In the genomic region with DNA sequence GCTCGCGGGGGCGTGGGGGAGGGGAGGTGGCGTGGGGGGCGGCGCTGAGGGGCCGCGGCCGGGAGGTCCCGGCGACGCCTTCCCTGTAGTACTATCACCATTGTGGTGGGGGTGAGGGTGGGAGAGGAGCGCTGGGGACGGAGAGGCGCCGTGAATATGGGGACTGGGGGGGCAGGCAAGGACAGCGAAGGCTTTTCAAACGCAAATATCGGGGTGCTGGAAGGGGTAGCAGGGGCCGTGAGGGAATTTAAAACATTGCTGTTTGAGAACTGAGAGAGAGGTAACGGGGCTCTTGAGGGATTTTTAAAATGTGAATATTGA, we compare ENCODE assay signal across 8 cellular contexts. TPM values are rescaled to one million over a fixed set of nuclear protein-coding genes. Genes with fewer than 3 reads are reported as not detected.
DNase-seq lines count a peak whose midpoint lies in the region; ATAC-seq and TF ChIP-seq lines count a peak whose summit lies in the region.

No MANE protein-coding gene starts in this region.

- H3K79me2 ChIP-seq in mammary epithelial cell (ENCODE audit: insufficient read depth, low read length): peaks cover 53% of the 10 kb centered on the region

- H3K4me3 Mint-ChIP-seq in CD8-positive, alpha-beta memory T cell: no peak overlapping the region

- H3K36me3 Mint-ChIP-seq in CD8-positive, alpha-beta memory T cell: peaks cover 0 to 3% (median 0%) of the 10 kb centered on the region in 3 donors

- POLR2A ChIA-PET in CD8-positive, alpha-beta memory T cell (lab: Charles Lee): interaction anchor here (0.8 to 1.5 kb wide), 2 partner anchors 19 to 21 kb away, joined by 9 to 13 read pairs; a partner anchor contains a TSS

- H3K4me3 ChIP-seq in CD8-positive, alpha-beta memory T cell (ENCODE audit: low read length): peak overlapping the region; percentile 83
- H3K4me3 ChIP-seq in mammary epithelial cell (replicated peaks in 1 of 3; ENCODE audit: insufficient read depth in 1 of 3, low read depth in 2 of 3, low read length in 3 of 3): peak overlapping the region; percentile 91 to 97 (median 95)
- H3K4me3 ChIP-seq in mononuclear cell (ENCODE audit: low read length): peak overlapping the region; percentile 88

- in situ Hi-C loops in mammary epithelial cell (cut with MboI; ENCODE audit: low sequenced_read_pairs in 2 of 2): no loop called here

- H3K4me1 Mint-ChIP-seq in CD8-positive, alpha-beta memory T cell: peaks cover 24 to 26% (median 24%) of the 10 kb centered on the region in 3 donors

- H3K36me3 ChIP-seq in CD8-positive, alpha-beta memory T cell (ENCODE audit: insufficient read depth, low read length): no peaks in the 10 kb centered on the region
- H3K36me3 ChIP-seq in mammary epithelial cell (ENCODE audit: insufficient read depth, low read length): no peaks in the 10 kb centered on the region

- CTCF ChIA-PET in CD8-positive, alpha-beta memory T cell (lab: Charles Lee): no interaction called here
- CTCF ChIA-PET in mammary epithelial cell (lab: Charles Lee; ENCODE audit: low non-redundant PET): no interaction called here

- no peaks in the 10 kb centered on the region for H3K27me3 ChIP-seq in CD8-positive, alpha-beta memory T cell (ENCODE audit: insufficient read depth, low read length, poor library complexity, severe bottlenecking)
- H3K27me3 ChIP-seq in mammary epithelial cell (ENCODE audit: insufficient read depth, low read length) (no peaks in the 10 kb centered on the region), mononuclear cell (ENCODE audit: insufficient read depth, low read length) (no peaks in the 10 kb centered on the region)

- H3K4me1 ChIP-seq in CD8-positive, alpha-beta memory T cell (ENCODE audit: insufficient read depth, low read length): peaks cover 27% of the 10 kb centered on the region
- H3K4me1 ChIP-seq in mammary epithelial cell (ENCODE audit: insufficient read depth, low read length): peaks cover 7% of the 10 kb centered on the region
- peaks cover 30% of the 10 kb centered on the region for H3K4me1 ChIP-seq in mononuclear cell (ENCODE audit: insufficient read depth, low read length)

- no peaks in the 10 kb centered on the region for H3K27me3 Mint-ChIP-seq in CD8-positive, alpha-beta memory T cell

- H2AFZ ChIP-seq in mammary epithelial cell (ENCODE audit: low read depth, low read length): peak overlapping the region; percentile 93

- dilution Hi-C loops in mammary epithelial cell (cut with HindIII; ENCODE audit: low sequenced_read_pairs): no loop called here

- no peak for TF ChIP-seq CTCF in mammary epithelial cell (conservative IDR thresholded peaks at IDR 0.05 in 1 of 2, IDR thresholded peaks at IDR 0.05 in 1 of 2; ENCODE audit: extremely low read depth in 1 of 2, insufficient read depth in 1 of 2, low read depth in 1 of 2, low read length in 2 of 2)

- 0% methylated on average over 4 of the region's 21 CpGs for WGBS in mammary epithelial cell (ENCODE audit: low coverage, missing lambda C conversion rate)

- intact Hi-C loops in mammary epithelial cell (cut with micrococcal nuclease): loop anchor here (1.0 kb wide), 2 partner anchors 13 to 22 kb away; a partner anchor contains a TSS
- intact Hi-C loops in posterior cingulate gyrus (cut with DNase I): loop anchor here (1.0 to 10.0 kb wide), 2 partner anchors 22 to 241 kb away; a partner anchor contains a TSS

- peak; percentile 15 for ATAC-seq in HG03025 (IDR thresholded peaks at IDR 0.05; ENCODE audit: low FRiP score, unreplicated experiment)

- no TSS peak for BruUV-seq in mammary epithelial cell (replicated peaks; lab: Mats Ljungman, UMichigan)

- H3K9me3 Mint-ChIP-seq in CD8-positive, alpha-beta memory T cell: no peaks in the 10 kb centered on the region

- no peaks in the 10 kb centered on the region for H3K9me3 ChIP-seq in CD8-positive, alpha-beta memory T cell (ENCODE audit: low read length)
- no peaks in the 10 kb centered on the region for H3K9me3 ChIP-seq in mammary epithelial cell (replicated peaks; ENCODE audit: insufficient read depth, low read length)
- no peaks in the 10 kb centered on the region for H3K9me3 ChIP-seq in mononuclear cell (ENCODE audit: low read depth, low read length)

- peak overlapping the region; percentile 90 for H3K9ac ChIP-seq in mammary epithelial cell (ENCODE audit: insufficient read depth, low read length)

- no peak for DNase-seq in CD8-positive, alpha-beta memory T cell
- DNase-seq in mammary epithelial cell (no peak), posterior cingulate gyrus (no peak), NCI-H1694 (lab: John Stamatoyannopoulos, UW) (no peak), pons (ENCODE audit: low spot score) (no peak), NCI-H2081 (lab: John Stamatoyannopoulos, UW) (no peak)

- H4K20me1 ChIP-seq in mammary epithelial cell (ENCODE audit: insufficient read depth, low read length): no peaks in the 10 kb centered on the region

- no peak overlapping the region for H3K27ac Mint-ChIP-seq in CD8-positive, alpha-beta memory T cell

- peak overlapping the region; percentile 74 for H3K27ac ChIP-seq in CD8-positive, alpha-beta memory T cell (ENCODE audit: low read depth, low read length)
- H3K27ac ChIP-seq in mammary epithelial cell (ENCODE audit: insufficient read depth, low read depth, low read length): peak overlapping the region; percentile 52

- peak overlapping the region; percentile 84 for H3K4me2 ChIP-seq in mammary epithelial cell (ENCODE audit: insufficient read depth, low read depth, low read length)

RNA-seq across cellular contexts. Expression of a gene that starts 0.4 kb away (rescaled TPM):
- 10 to 100 TPM; 30.8 to 31.9 TPM for total RNA-seq in CD8-positive, alpha-beta memory T cell
- 5.1 TPM for polyA plus RNA-seq in CD8-positive, alpha-beta memory T cell
- total RNA-seq in mammary epithelial cell: 10 to 100 TPM; 18.4 to 25.5 TPM
- polyA plus RNA-seq in mammary epithelial cell: 11.2 TPM
- 40.9 TPM for polyA minus RNA-seq in mammary epithelial cell
- 72.1 TPM for total RNA-seq in mononuclear cell

RNA-seq across cellular contexts. Expression of a gene that starts 21.4 kb away (rescaled TPM):
- total RNA-seq in CD8-positive, alpha-beta memory T cell: 100 to 1,000 TPM; 163 to 171 TPM
- polyA plus RNA-seq in CD8-positive, alpha-beta memory T cell: 94.7 TPM
- 100 to 1,000 TPM in 1 of 2 donors, 10 to 100 TPM in 1; 63.2 to 119 TPM for total RNA-seq in mammary epithelial cell
- 9.6 TPM for polyA plus RNA-seq in mammary epithelial cell
- 73.0 TPM for polyA minus RNA-seq in mammary epithelial cell
- total RNA-seq in mononuclear cell: 20.4 TPM
